In genomic region chr2:17877811-17878221, GRCh38 we compare ENCODE assay signal across 8 cellular contexts. TPM values are rescaled to one million over a fixed set of nuclear protein-coding genes. Genes with fewer than 3 reads are reported as not detected.
DNase-seq lines count a peak whose midpoint lies in the region; ATAC-seq and TF ChIP-seq lines count a peak whose summit lies in the region.

No MANE protein-coding gene starts in this region.

- H3K79me2 ChIP-seq in osteoblast (ENCODE audit: insufficient read depth, low read length): no peaks in the 10 kb centered on the region

- POLR2A ChIA-PET in AG04449 (lab: Yijun Ruan, JAX): no interaction called here

- peak overlapping the region; percentile 79 for H3K4me2 ChIP-seq in osteoblast (ENCODE audit: insufficient read depth, low read length)

- TF ChIP-seq CTCF in AG04449 (IDR thresholded peaks at IDR 0.05; ENCODE audit: insufficient read depth, low read length, missing control alignments): no peak
- TF ChIP-seq CTCF in esophagus squamous epithelium (IDR thresholded peaks at IDR 0.05): no peak
- no peak for TF ChIP-seq CTCF in osteoblast (IDR thresholded peaks at IDR 0.05; ENCODE audit: extremely low read depth, low read depth, low read length)

- H3K27me3 ChIP-seq in SJSA1 (replicated peaks) (no peaks in the 10 kb centered on the region), esophagus squamous epithelium (peaks cover 0 to 63% (median 0%) of the 10 kb centered on the region in 4 donors), osteoblast (ENCODE audit: insufficient read depth, low read length) (peaks cover 47% of the 10 kb centered on the region)

- ATAC-seq in GM18511 (IDR thresholded peaks at IDR 0.05; ENCODE audit: unreplicated experiment) (peak; percentile 31), HG02973 (IDR thresholded peaks at IDR 0.05; ENCODE audit: unreplicated experiment) (peak; percentile 13)

- H2AFZ ChIP-seq in osteoblast (ENCODE audit: low read length): peak overlapping the region; percentile 70

- intact Hi-C loops in esophagus squamous epithelium (cut with DNase I): no loop called here

- H3K4me1 ChIP-seq in SJSA1 (replicated peaks) (peaks cover 19% of the 10 kb centered on the region), esophagus squamous epithelium (peaks cover 10 to 34% (median 19%) of the 10 kb centered on the region in 3 donors), osteoblast (ENCODE audit: insufficient read depth, low read length) (peaks cover 9% of the 10 kb centered on the region)

- H4K20me1 ChIP-seq in osteoblast (ENCODE audit: insufficient read depth, low read length): no peaks in the 10 kb centered on the region

- H3K4me3 ChIP-seq in AG04449 (ENCODE audit: low read depth, low read length): peak overlapping the region; percentile 46
- H3K4me3 ChIP-seq in SJSA1: peak overlapping the region; percentile 80
- peak overlapping the region; percentile 53 to 73 (median 70) for H3K4me3 ChIP-seq in esophagus squamous epithelium
- peak overlapping the region; percentile 63 for H3K4me3 ChIP-seq in osteoblast (ENCODE audit: insufficient read depth, low read length)

- DNase-seq in AG04449 (ENCODE audit: low read depth, low spot score) (no peak), SJSA1 (ENCODE audit: low read depth in 1 of 2, low spot score in 2 of 2) (no peak), esophagus squamous epithelium (lab: John Stamatoyannopoulos, UW) (no peak), osteoblast (ENCODE audit: insufficient read length, low spot score, missing footprints) (peak; percentile 90), A172 (ENCODE audit: low spot score) (no peak), LoVo (ENCODE audit: low spot score) (no peak)

- TF ChIP-seq POLR2A in esophagus squamous epithelium (IDR thresholded peaks at IDR 0.05): no peak

- H3K9me3 ChIP-seq in SJSA1 (replicated peaks) (peaks cover 3% of the 10 kb centered on the region; the same call in 1 of the 2 replicates), esophagus squamous epithelium (no peaks in the 10 kb centered on the region), osteoblast (ENCODE audit: low read depth, low read length) (no peaks in the 10 kb centered on the region)

- H3K27ac ChIP-seq in SJSA1 (no peak overlapping the region), esophagus squamous epithelium (peak overlapping the region; percentile 32 to 83 (median 64)), osteoblast (ENCODE audit: low read depth, low read length) (no peak overlapping the region)

- WGBS in esophagus squamous epithelium, 2 donors: 2 to 4% methylated on average over 8 to 14 of the region's 20 CpGs

- H3K36me3 ChIP-seq in SJSA1: no peaks in the 10 kb centered on the region
- no peaks in the 10 kb centered on the region for H3K36me3 ChIP-seq in esophagus squamous epithelium
- H3K36me3 ChIP-seq in osteoblast (ENCODE audit: insufficient read depth, low read length): no peaks in the 10 kb centered on the region

- CTCF ChIA-PET in AG04449 (lab: Yijun Ruan, JAX): interaction anchor here (1.1 to 2.5 kb wide), 5 partner anchors 22 to 299 kb away, joined by 3 to 11 read pairs (median 3); no protein-coding TSS in a partner anchor

RNA-seq across cellular contexts. Expression of gene KCNS3, which starts 0.7 kb away (rescaled TPM):
- total RNA-seq in SJSA1 (2014; rRNA removed; shearing (Covaris generic)): 4.9 and 35.6 TPM in 2 replicates
- total RNA-seq in esophagus squamous epithelium: 10 to 100 TPM in 3 of 4 donors, 1 to 10 TPM in 1; 8.6 to 33.5 (median 21.5) TPM
- 1.8 and 2.7 TPM in 2 replicates for total RNA-seq in osteoblast
- total RNA-seq in A172 (2014; rRNA removed; shearing (Covaris generic)): 4.4 and 7.3 TPM in 2 replicates

Comparison
In these comparisons a context has a peak if more than half of its experiments do, and no peak if none do; other contexts are left out.
1. H3K27ac ChIP-seq: peak in esophagus squamous epithelium (4 of 4); none in SJSA1 (single experiment) and osteoblast (single experiment).
2. Peak in every context shown above with its lines, with median percentiles within 50 percentile points of each other: H3K4me3 ChIP-seq.